8 cellular contexts compared by ENCODE assay signal in genomic region chr14:75303415-75303814, GRCh38. TPM values are rescaled to one million over a fixed set of nuclear protein-coding genes. Genes with fewer than 3 reads are reported as not detected.
DNase-seq lines count a peak whose midpoint lies in the region; ATAC-seq and TF ChIP-seq lines count a peak whose summit lies in the region.

No MANE protein-coding gene starts in this region.

- no peak overlapping the region for H3K4me3 ChIP-seq in CD8-positive, alpha-beta T cell (ENCODE audit: low read depth, low read length)

- peak; percentile 77 for TF ChIP-seq CTCF in CD8-positive, alpha-beta T cell (IDR thresholded peaks at IDR 0.05)

- no peak overlapping the region for H3K27ac ChIP-seq in CD8-positive, alpha-beta T cell (ENCODE audit: low read depth, low read length)

- no peaks in the 10 kb centered on the region for H3K9me3 ChIP-seq in CD8-positive, alpha-beta T cell (ENCODE audit: low read length)

- intact Hi-C loops in CD8-positive, alpha-beta T cell (cut with DNase I, micrococcal nuclease), result loop anchor here (1.0 to 10.0 kb wide), 4 partner anchors 71 to 441 kb away; no protein-coding TSS in a partner anchor

- CTCF ChIA-PET in CD8-positive, alpha-beta T cell (lab: Charles Lee), result interaction anchor here (0.8 to 19.7 kb wide), 16 partner anchors 16 to 442 kb away, joined by 3 to 473 read pairs (median 4); partner anchors contain the start of gene NEK9

- POLR2A ChIA-PET in CD8-positive, alpha-beta T cell (lab: Charles Lee), result no interaction called here

- no peak overlapping the region for H3K27ac Mint-ChIP-seq in CD8-positive, alpha-beta T cell

- no peaks in the 10 kb centered on the region for H3K36me3 ChIP-seq in CD8-positive, alpha-beta T cell (ENCODE audit: insufficient read depth, low read length)

- H3K36me3 Mint-ChIP-seq in CD8-positive, alpha-beta T cell, result no peaks in the 10 kb centered on the region

- peak; percentile 85 for ATAC-seq in CD8-positive, alpha-beta T cell
- peak; percentile 67 for ATAC-seq in stimulated activated naive CD8-positive, alpha-beta T cell treated with anti-CD3 and anti-CD28 coated beads, Interleukin-15, Interleukin-2, amounts not matched to agents 100 U/mL and 50 U/mL, for 24 hours
- no peak for ATAC-seq in HG02642 (IDR thresholded peaks at IDR 0.05; ENCODE audit: poor library complexity, unreplicated experiment)

- H3K4me1 ChIP-seq in CD8-positive, alpha-beta T cell (ENCODE audit: insufficient read depth, low read length), result peaks cover 12% of the 10 kb centered on the region

- DNase-seq in CD8-positive, alpha-beta T cell, result peak in 4 of 7 experiments; percentile 56 to 74 (median 66)
- DNase-seq in HPDE6-E6E7 (ENCODE audit: extremely low spot score) (peak; percentile 66), NCI-H748 (lab: John Stamatoyannopoulos, UW; ENCODE audit: unreplicated experiment) (peak; percentile 67), lung microvascular endothelial cell (ENCODE audit: low read depth in 2 of 2) (peak; percentile 79 to 85)
- DNase-seq in activated CD4-positive, alpha-beta T cell treated with anti-CD3 and anti-CD28 coated beads for 4 hours, result peak; percentile 61 to 65
- DNase-seq in effector CD4-positive, alpha-beta T cell, result peak; percentile 50
- peak; percentile 67 for DNase-seq in stimulated activated naive CD8-positive, alpha-beta T cell treated with anti-CD3 and anti-CD28 coated beads, Interleukin-15, Interleukin-2, amounts not matched to agents 100 U/mL and 50 U/mL, for 24 hours

- H3K27me3 Mint-ChIP-seq in CD8-positive, alpha-beta T cell (ENCODE audit: low read depth), result peaks cover 2% of the 10 kb centered on the region

- no peak overlapping the region for H3K4me3 Mint-ChIP-seq in CD8-positive, alpha-beta T cell

- peaks cover 15% of the 10 kb centered on the region for H3K4me1 Mint-ChIP-seq in CD8-positive, alpha-beta T cell (ENCODE audit: low read depth)

- H3K27me3 ChIP-seq in CD8-positive, alpha-beta T cell (ENCODE audit: insufficient read depth, low read length), result no peaks in the 10 kb centered on the region

- no peaks in the 10 kb centered on the region for H3K9me3 Mint-ChIP-seq in CD8-positive, alpha-beta T cell

RNA-seq across cellular contexts. Expression of gene FOS, which starts 24.8 kb away (rescaled TPM):
- 1,000 to 10,000 TPM; 1,826 to 1,941 TPM for total RNA-seq in CD8-positive, alpha-beta T cell
- total RNA-seq in lung microvascular endothelial cell, result 7.8 and 278 TPM in 2 replicates
